In the genomic region with DNA sequence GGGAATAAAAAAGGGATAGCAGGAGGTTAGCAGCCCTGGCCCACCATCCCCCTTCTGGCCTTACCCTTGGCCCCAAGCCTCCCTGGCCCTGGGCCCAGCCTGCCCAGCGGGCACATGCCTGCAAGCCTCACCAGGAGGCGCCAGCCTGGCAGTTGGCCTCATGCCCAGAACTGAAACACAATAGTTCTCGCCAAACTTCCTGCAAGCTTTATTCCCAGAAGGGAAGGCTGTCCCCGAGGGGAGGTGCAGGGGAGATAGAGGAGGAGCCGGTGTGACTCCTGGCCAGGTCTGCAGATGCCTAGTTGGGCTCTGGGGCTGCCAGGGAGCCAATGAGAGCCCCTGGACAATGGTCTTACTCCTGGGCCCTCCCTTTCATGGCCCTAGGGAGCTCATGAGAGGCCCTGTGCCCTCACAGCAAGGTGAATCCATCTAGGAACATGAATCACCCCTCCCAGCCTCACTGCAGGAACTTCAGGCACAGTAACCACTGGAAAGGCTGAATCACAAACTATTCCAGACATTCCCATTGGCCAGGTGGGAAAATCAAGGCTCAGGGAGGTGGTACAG, we compare ENCODE assay signal across 8 cellular contexts. TPM values are rescaled to one million over a fixed set of nuclear protein-coding genes. Genes with fewer than 3 reads are reported as not detected.
DNase-seq lines count a peak whose midpoint lies in the region; TF ChIP-seq lines count a peak whose summit lies in the region.

No MANE protein-coding gene starts in this region.

- DNase-seq in AG08395 (ENCODE audit: low spot score): peak; percentile 83
- DNase-seq in LHCN-M2 (ENCODE audit: low read depth): peak; percentile 91
- peak; percentile 87 for DNase-seq in RWPE1 (ENCODE audit: low spot score)
- peak; percentile 74 for DNase-seq in fibroblast of peridontal ligament (ENCODE audit: extremely low read depth)
- peak; percentile 93 for DNase-seq in pons (ENCODE audit: low spot score)
- DNase-seq in GM13977 (ENCODE audit: low spot score): no peak
- no peak for DNase-seq in stimulated activated CD4-positive, alpha-beta T cell treated with anti-CD3 and anti-CD28 coated beads, Interleukin-2, amount 100 ng/mL, for 48 hours
- DNase-seq in stimulated activated CD8-positive, alpha-beta memory T cell treated with anti-CD3 and anti-CD28 coated beads, Interleukin-4, amount 100 ng/mL, for 48 hours: no peak

- CTCF ChIA-PET in RWPE1 (lab: Yijun Ruan, JAX): interaction anchor here (0.6 to 1.1 kb wide), 5 partner anchors 10 to 67 kb away, joined by 3 to 6 read pairs (median 4); no protein-coding TSS in a partner anchor

- POLR2A ChIA-PET in RWPE1 (lab: Yijun Ruan, JAX; ENCODE audit: low non-redundant PET): no interaction called here

- TF ChIP-seq CTCF in RWPE1 (conservative IDR thresholded peaks at IDR 0.05; ENCODE audit: low read depth) (no peak; the same call in 1 of the 2 replicates), GM13977 (IDR thresholded peaks at IDR 0.05; ENCODE audit: extremely low read depth, insufficient read depth, missing control alignments) (no peak)

- peak overlapping the region; percentile 55 for H3K27ac ChIP-seq in RWPE1

- in situ Hi-C loops in GM13977 (cut with MboI; ENCODE audit: low pct_unique_long_range_greater_than_20kb, low sequenced_read_pairs, unreplicated experiment): no loop called here

RNA-seq across cellular contexts. Expression of a gene that starts 4.0 kb away (rescaled TPM):
- not detected in 2 replicates for total RNA-seq in LHCN-M2 (2014; rRNA removed)
- polyA plus RNA-seq in LHCN-M2 (2012): not detected

RNA-seq across cellular contexts. Expression of a gene that starts 37.5 kb away (rescaled TPM):
- total RNA-seq in LHCN-M2 (2014; rRNA removed): 0.06 TPM in 1 of 2 replicates, not detected in the other
- polyA plus RNA-seq in LHCN-M2 (2012): 0.02 TPM

Comparison
In these comparisons a context has a peak if more than half of its experiments do, and no peak if none do; other contexts are left out.
1. DNase-seq: peak in AG08395 (single experiment), LHCN-M2 (single experiment), RWPE1 (single experiment), fibroblast of peridontal ligament (single experiment) and pons (single experiment); none in GM13977 (single experiment), stimulated activated CD4-positive, alpha-beta T cell treated with anti-CD3 and anti-CD28 coated beads, Interleukin-2, amount 100 ng/mL, for 48 hours (0 of 2) and stimulated activated CD8-positive, alpha-beta memory T cell treated with anti-CD3 and anti-CD28 coated beads, Interleukin-4, amount 100 ng/mL, for 48 hours (single experiment).